ENCODE assay signal across 8 cellular contexts in genomic region chr12:42372154-42372791, GRCh38. TPM values are rescaled to one million over a fixed set of nuclear protein-coding genes. Genes with fewer than 3 reads are reported as not detected.
DNase-seq lines count a peak whose midpoint lies in the region; ATAC-seq and TF ChIP-seq lines count a peak whose summit lies in the region.

No MANE protein-coding gene starts in this region.

- POLR2A ChIA-PET in naive thymus-derived CD8-positive, alpha-beta T cell (lab: Charles Lee), result interaction anchor here (0.9 kb wide), 1 partner anchor 211 kb away, joined by 3 read pairs; no protein-coding TSS in a partner anchor

- H3K9me3 Mint-ChIP-seq in CD4-positive, CD25-positive, alpha-beta regulatory T cell, result no peaks in the 10 kb centered on the region
- no peaks in the 10 kb centered on the region for H3K9me3 Mint-ChIP-seq in naive thymus-derived CD8-positive, alpha-beta T cell

- H3K27ac ChIP-seq in CD4-positive, CD25-positive, alpha-beta regulatory T cell (ENCODE audit: insufficient read depth, low read length, poor library complexity, severe bottlenecking), result no peak overlapping the region
- no peak overlapping the region for H3K27ac ChIP-seq in SJCRH30

- DNase-seq in CD4-positive, CD25-positive, alpha-beta regulatory T cell, result peak; percentile 3 to 75 (median 64)
- DNase-seq in NCI-H1048 (lab: John Stamatoyannopoulos, UW) (peak; percentile 37), SJCRH30 (peak; percentile 47 to 88), UCSD-AML1 (lab: John Stamatoyannopoulos, UW; ENCODE audit: unreplicated experiment) (no peak)
- DNase-seq in naive thymus-derived CD8-positive, alpha-beta T cell, result peak in 6 of 10 donors; percentile 17 to 60 (median 44)

- no peaks in the 10 kb centered on the region for H3K4me1 ChIP-seq in CD4-positive, CD25-positive, alpha-beta regulatory T cell (ENCODE audit: control insufficient read depth, insufficient read depth, low read length, poor library complexity, severe bottlenecking)
- H3K4me1 ChIP-seq in SJCRH30, result no peaks in the 10 kb centered on the region

- peaks cover 11% of the 10 kb centered on the region for H3K36me3 Mint-ChIP-seq in CD4-positive, CD25-positive, alpha-beta regulatory T cell
- H3K36me3 Mint-ChIP-seq in naive thymus-derived CD8-positive, alpha-beta T cell, result peaks cover 4 to 48% (median 10%) of the 10 kb centered on the region in 3 donors

- H3K4me1 Mint-ChIP-seq in CD4-positive, CD25-positive, alpha-beta regulatory T cell, result peaks cover 7 to 32% (median 18%) of the 10 kb centered on the region in 4 donors
- peaks cover 3 to 18% (median 14%) of the 10 kb centered on the region in 4 donors for H3K4me1 Mint-ChIP-seq in naive thymus-derived CD8-positive, alpha-beta T cell

- peak overlapping the region in 1 of 3 donors; percentile 32 for H3K27ac Mint-ChIP-seq in CD4-positive, CD25-positive, alpha-beta regulatory T cell
- H3K27ac Mint-ChIP-seq in naive thymus-derived CD8-positive, alpha-beta T cell, result peak overlapping the region in 3 of 10 donors; percentile 1 to 19 (median 8)

- H3K9me3 ChIP-seq in CD4-positive, CD25-positive, alpha-beta regulatory T cell (ENCODE audit: control insufficient read depth in 2 of 2, low read length in 2 of 2), result no peaks in the 10 kb centered on the region
- no peaks in the 10 kb centered on the region for H3K9me3 ChIP-seq in SJCRH30 (replicated peaks)

- ATAC-seq in CD4-positive, CD25-positive, alpha-beta regulatory T cell (ENCODE audit: low read depth in 2 of 2), result peak; percentile 89 to 94
- ATAC-seq in GM18505 (IDR thresholded peaks at IDR 0.05; ENCODE audit: unreplicated experiment) (peak; percentile 96), HG02798 (IDR thresholded peaks at IDR 0.05; ENCODE audit: poor library complexity, unreplicated experiment) (peak; percentile 86), esophagus mucosa (peak; percentile 59)
- peak; percentile 85 to 91 for ATAC-seq in naive thymus-derived CD8-positive, alpha-beta T cell

- H3K4me3 ChIP-seq in CD4-positive, CD25-positive, alpha-beta regulatory T cell (ENCODE audit: low read depth, low read length), result no peak overlapping the region
- no peak overlapping the region for H3K4me3 ChIP-seq in SJCRH30

- peaks cover 21% of the 10 kb centered on the region for H3K36me3 ChIP-seq in CD4-positive, CD25-positive, alpha-beta regulatory T cell (ENCODE audit: control insufficient read depth, insufficient read depth, low read length)
- H3K36me3 ChIP-seq in SJCRH30, result peaks cover 14% of the 10 kb centered on the region

- H3K27me3 Mint-ChIP-seq in CD4-positive, CD25-positive, alpha-beta regulatory T cell, result no peaks in the 10 kb centered on the region
- H3K27me3 Mint-ChIP-seq in naive thymus-derived CD8-positive, alpha-beta T cell, result no peaks in the 10 kb centered on the region

- no peaks in the 10 kb centered on the region for H3K27me3 ChIP-seq in CD4-positive, CD25-positive, alpha-beta regulatory T cell (ENCODE audit: control insufficient read depth, insufficient read depth, low read length)
- no peaks in the 10 kb centered on the region for H3K27me3 ChIP-seq in SJCRH30

- TF ChIP-seq POLR2A in GM18505 (IDR thresholded peaks at IDR 0.05; ENCODE audit: borderline replicate concordance, extremely low read depth, insufficient read depth, insufficient read length), result no peak

- H3K4me3 Mint-ChIP-seq in CD4-positive, CD25-positive, alpha-beta regulatory T cell, result no peak overlapping the region
- no peak overlapping the region for H3K4me3 Mint-ChIP-seq in naive thymus-derived CD8-positive, alpha-beta T cell

RNA-seq across cellular contexts. Expression of gene PPHLN1, which starts 46.3 kb away (rescaled TPM):
- 102 TPM for total RNA-seq in CD4-positive, CD25-positive, alpha-beta regulatory T cell
- polyA plus RNA-seq in CD4-positive, CD25-positive, alpha-beta regulatory T cell, result 100 to 1,000 TPM; 158 to 186 (median 182) TPM
- total RNA-seq in SJCRH30 (2014; rRNA removed; shearing (Covaris generic)), result 117 and 118 TPM in 2 replicates
- 29.3 TPM for total RNA-seq in esophagus mucosa
- 100 to 1,000 TPM; 107 to 111 TPM for total RNA-seq in naive thymus-derived CD8-positive, alpha-beta T cell
- 100 to 1,000 TPM; 152 to 178 (median 155) TPM for polyA plus RNA-seq in naive thymus-derived CD8-positive, alpha-beta T cell

RNA-seq across cellular contexts. Expression of gene ZCRB1, which starts 46.4 kb away (rescaled TPM):
- total RNA-seq in CD4-positive, CD25-positive, alpha-beta regulatory T cell, result 36.7 TPM
- 100 to 1,000 TPM in 1 of 4 donors, 10 to 100 TPM in 3; 81.8 to 150 (median 88.0) TPM for polyA plus RNA-seq in CD4-positive, CD25-positive, alpha-beta regulatory T cell
- total RNA-seq in SJCRH30 (2014; rRNA removed; shearing (Covaris generic)), result 68.0 and 73.7 TPM in 2 replicates
- 36.3 TPM for total RNA-seq in esophagus mucosa
- 10 to 100 TPM; 29.6 to 33.5 TPM for total RNA-seq in naive thymus-derived CD8-positive, alpha-beta T cell
- 10 to 100 TPM; 67.7 to 80.4 (median 74.0) TPM for polyA plus RNA-seq in naive thymus-derived CD8-positive, alpha-beta T cell
